Comparison of ENCODE assay signal across 20 cellular contexts in the genomic region with DNA sequence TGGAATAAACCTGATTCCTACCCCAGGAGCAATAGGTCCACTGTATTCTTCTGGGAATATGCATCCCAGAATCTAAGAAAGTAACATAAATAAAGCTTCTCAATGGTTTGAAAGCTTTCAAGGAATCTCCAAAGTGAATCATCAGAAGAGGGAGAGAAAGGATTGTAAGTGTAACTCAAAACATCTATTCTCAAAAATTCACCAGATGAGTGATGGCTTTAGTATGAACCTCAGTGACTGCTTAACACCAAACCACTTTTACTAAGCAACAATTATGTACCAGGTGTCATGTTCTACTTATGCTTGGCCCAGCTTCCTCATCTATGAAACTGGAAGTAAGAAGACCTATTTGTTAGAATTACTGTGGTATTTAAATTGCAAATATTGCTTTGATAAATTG. TPM values are rescaled to one million over a fixed set of nuclear protein-coding genes. Genes with fewer than 3 reads are reported as not detected.
DNase-seq lines count a peak whose midpoint lies in the region; ATAC-seq and TF ChIP-seq lines count a peak whose summit lies in the region.
"Had no signal": no experiment of that assay in that cellular context is flagged by ENCODE, and none has a peak within 500 bp of the region (broad histone marks: within the 10 kb centered on the region; RNA-seq: fewer than 3 reads in every experiment).

No MANE protein-coding gene starts in this region.

- H2BK15ac ChIP-seq in IMR-90 (ENCODE audit: low read depth, low read length) = no peak overlapping the region

- no peak for TF ChIP-seq CTCF in mammary epithelial cell (conservative IDR thresholded peaks at IDR 0.05 in 1 of 2, IDR thresholded peaks at IDR 0.05 in 1 of 2; ENCODE audit: extremely low read depth in 1 of 2, insufficient read depth in 1 of 2, low read depth in 1 of 2, low read length in 2 of 2)
- TF ChIP-seq CTCF in breast epithelium (IDR thresholded peaks at IDR 0.05) = no peak
- TF ChIP-seq CTCF in IMR-90 (conservative IDR thresholded peaks at IDR 0.05; ENCODE audit: low read depth, low read length) = no peak
- TF ChIP-seq CTCF in osteoblast (IDR thresholded peaks at IDR 0.05; ENCODE audit: extremely low read depth, low read depth, low read length) = no peak
- TF ChIP-seq CTCF in BE2C (IDR thresholded peaks at IDR 0.05; ENCODE audit: low read depth, low read length) = no peak

- H2BK120ac ChIP-seq in IMR-90 (ENCODE audit: low read depth, low read length) = no peak overlapping the region

- H4K5ac ChIP-seq in IMR-90 (ENCODE audit: low read depth, low read length) = no peak overlapping the region

- no peaks in the 10 kb centered on the region for H3K4me1 Mint-ChIP-seq in activated CD4-positive, alpha-beta T cell treated with anti-CD3 and anti-CD28 coated beads, Interleukin-2, amount 10 ng/mL, durations not matched to agents 7 days and 5 days

- no TSS peak for BruUV-seq in mammary epithelial cell (replicated peaks; lab: Mats Ljungman, UMichigan)
- no TSS peak for BruUV-seq in IMR-90 (replicated peaks; lab: Mats Ljungman, UMichigan)

- dilution Hi-C loops in mammary epithelial cell (cut with HindIII; ENCODE audit: low sequenced_read_pairs) = no loop called here
- dilution Hi-C loops in IMR-90 (cut with HindIII; ENCODE audit: low sequenced_read_pairs, unreplicated experiment) = no loop called here

- no peak overlapping the region for H3K18ac ChIP-seq in IMR-90 (ENCODE audit: low read depth, low read length)

- intact Hi-C loops in mammary epithelial cell (cut with micrococcal nuclease) (loop anchor here (2.0 kb wide), 1 partner anchor 377 kb away; no protein-coding TSS in a partner anchor), breast epithelium (cut with DNase I; ENCODE audit: low total_unique reads) (no loop called here), IMR-90 (cut with micrococcal nuclease) (no loop called here)

- no peaks in the 10 kb centered on the region for H3K9me1 ChIP-seq in IMR-90 (ENCODE audit: insufficient read depth, low read length)

- in situ Hi-C loops in mammary epithelial cell (cut with MboI; ENCODE audit: low sequenced_read_pairs in 2 of 2) = no loop called here
- in situ Hi-C loops in IMR-90 (cut with MboI; ENCODE audit: low sequenced_read_pairs) = no loop called here

- ATAC-seq in IMR-90 (ENCODE audit: low read depth) (no peak; the same call in 1 of the 2 replicates), HG03045 (IDR thresholded peaks at IDR 0.05; ENCODE audit: unreplicated experiment) (no peak)
- ATAC-seq: GM12878, GM23338 had no signal

- no peak for TF ChIP-seq RAD21 in IMR-90 (IDR thresholded peaks at IDR 0.05; ENCODE audit: low read length)

- no peak overlapping the region for H2BK20ac ChIP-seq in IMR-90 (ENCODE audit: low read depth, low read length)

- H3K79me2 ChIP-seq in mammary epithelial cell (ENCODE audit: insufficient read depth, low read length) (peaks cover 90% of the 10 kb centered on the region), osteoblast (ENCODE audit: insufficient read depth, low read length) (no peaks in the 10 kb centered on the region)

- no peaks in the 10 kb centered on the region for H3K79me1 ChIP-seq in IMR-90 (ENCODE audit: low read depth in 1 of 2, low read length in 2 of 2)

- no peak overlapping the region for H3K4me2 ChIP-seq in mammary epithelial cell (ENCODE audit: insufficient read depth, low read depth, low read length)
- H3K4me2 ChIP-seq in IMR-90 (ENCODE audit: low read depth, low read length) = no peak overlapping the region
- H3K4me2 ChIP-seq in osteoblast (ENCODE audit: insufficient read depth, low read length) = no peak overlapping the region
- H3K4me2 ChIP-seq: GM23338 had no signal

- H3K4me3 ChIP-seq in mammary epithelial cell (replicated peaks in 1 of 3; ENCODE audit: insufficient read depth in 1 of 3, low read depth in 2 of 3, low read length in 3 of 3) (no peak overlapping the region), breast epithelium (no peak overlapping the region), IMR-90 (ENCODE audit: insufficient read depth, low read depth, low read length) (no peak overlapping the region), osteoblast (ENCODE audit: insufficient read depth, low read length) (no peak overlapping the region), BE2C (ENCODE audit: low read depth, low read length) (no peak overlapping the region)
- H3K4me3 ChIP-seq: GM12878, GM23338 had no signal

- no peak overlapping the region for H2BK5ac ChIP-seq in IMR-90 (ENCODE audit: low read depth, low read length, poor library complexity, severe bottlenecking)

- H3K27ac ChIP-seq in mammary epithelial cell (ENCODE audit: insufficient read depth, low read depth, low read length) (no peak overlapping the region), breast epithelium (no peak overlapping the region), IMR-90 (ENCODE audit: insufficient read depth, low read length) (no peak overlapping the region), osteoblast (ENCODE audit: low read depth, low read length) (no peak overlapping the region)
- H3K27ac ChIP-seq: 22Rv1 had no signal

- no peak overlapping the region for H4K8ac ChIP-seq in IMR-90 (ENCODE audit: low read depth in 2 of 2, low read length in 2 of 2)

- CTCF ChIA-PET in mammary epithelial cell (lab: Charles Lee; ENCODE audit: low non-redundant PET) = no interaction called here
- CTCF ChIA-PET in IMR-90 (lab: Yijun Ruan, JAX) = interaction anchor here (0.8 kb wide), 1 partner anchor 8 kb away, joined by 3 read pairs; a partner anchor contains a TSS
- CTCF ChIA-PET in activated CD4-positive, alpha-beta T cell treated with anti-CD3 and anti-CD28 coated beads, Interleukin-2, amount 10 ng/mL, durations not matched to agents 7 days and 5 days (lab: Charles Lee) = interaction anchor here (2.7 kb wide), 1 partner anchor 9 kb away, joined by 11 read pairs; no protein-coding TSS in a partner anchor

- H3K14ac ChIP-seq in IMR-90 (replicated peaks; ENCODE audit: low read depth, low read length) = no peak overlapping the region

- H3K4me1 ChIP-seq in mammary epithelial cell (ENCODE audit: insufficient read depth, low read length) = peaks cover 30% of the 10 kb centered on the region
- peaks cover 0 to 3% of the 10 kb centered on the region in 2 donors for H3K4me1 ChIP-seq in breast epithelium
- no peaks in the 10 kb centered on the region for H3K4me1 ChIP-seq in IMR-90 (ENCODE audit: control insufficient read depth, insufficient read depth, low read length)
- H3K4me1 ChIP-seq in osteoblast (ENCODE audit: insufficient read depth, low read length) = no peaks in the 10 kb centered on the region
- no peaks in the 10 kb centered on the region for H3K4me1 ChIP-seq in BE2C

- H3K56ac ChIP-seq in IMR-90 (ENCODE audit: extremely low read depth, insufficient read depth, low read length) = no peak overlapping the region

- H3K36me3 ChIP-seq in mammary epithelial cell (ENCODE audit: insufficient read depth, low read length) = peaks cover 8% of the 10 kb centered on the region
- no peaks in the 10 kb centered on the region for H3K36me3 ChIP-seq in breast epithelium
- no peaks in the 10 kb centered on the region for H3K36me3 ChIP-seq in IMR-90 (ENCODE audit: control insufficient read depth, insufficient read depth, low read length)
- H3K36me3 ChIP-seq in osteoblast (ENCODE audit: insufficient read depth, low read length) = no peaks in the 10 kb centered on the region
- no peaks in the 10 kb centered on the region for H3K36me3 ChIP-seq in BE2C

- peaks cover 3% of the 10 kb centered on the region for H3K27me3 Mint-ChIP-seq in activated CD4-positive, alpha-beta T cell treated with anti-CD3 and anti-CD28 coated beads, Interleukin-2, amount 10 ng/mL, durations not matched to agents 7 days and 5 days
- H3K27me3 Mint-ChIP-seq: CD4-positive, alpha-beta memory T cell had no signal

- H3K9me3 ChIP-seq in mammary epithelial cell (replicated peaks; ENCODE audit: insufficient read depth, low read length) = no peaks in the 10 kb centered on the region
- H3K9me3 ChIP-seq in breast epithelium = no peaks in the 10 kb centered on the region
- no peaks in the 10 kb centered on the region for H3K9me3 ChIP-seq in IMR-90 (ENCODE audit: control insufficient read depth, insufficient read depth, low read length)
- H3K9me3 ChIP-seq in osteoblast (ENCODE audit: low read depth, low read length) = no peaks in the 10 kb centered on the region
- no peaks in the 10 kb centered on the region for H3K9me3 ChIP-seq in BE2C

- no peak overlapping the region for H2AK9ac ChIP-seq in IMR-90 (replicated peaks; ENCODE audit: low read depth, low read length, poor library complexity)

- no peaks in the 10 kb centered on the region for H3K36me3 Mint-ChIP-seq in activated CD4-positive, alpha-beta T cell treated with anti-CD3 and anti-CD28 coated beads, Interleukin-2, amount 10 ng/mL, durations not matched to agents 7 days and 5 days (ENCODE audit: low read depth)
- H3K36me3 Mint-ChIP-seq: CD4-positive, alpha-beta memory T cell had no signal

- H4K20me1 ChIP-seq in mammary epithelial cell (ENCODE audit: insufficient read depth, low read length) = no peaks in the 10 kb centered on the region
- H4K20me1 ChIP-seq in IMR-90 (ENCODE audit: insufficient read depth, low read length) = no peaks in the 10 kb centered on the region
- no peaks in the 10 kb centered on the region for H4K20me1 ChIP-seq in osteoblast (ENCODE audit: insufficient read depth, low read length)

- H3K4ac ChIP-seq in IMR-90 (ENCODE audit: low read depth, low read length) = no peak overlapping the region

- no peak overlapping the region for H4K91ac ChIP-seq in IMR-90 (ENCODE audit: insufficient read depth, low read depth, low read length)

- H2AFZ ChIP-seq in mammary epithelial cell (ENCODE audit: low read depth, low read length) (no peak overlapping the region), IMR-90 (replicated peaks; ENCODE audit: low read length, poor library complexity) (no peak overlapping the region), osteoblast (ENCODE audit: low read length) (no peak overlapping the region)
- H2AFZ ChIP-seq: GM23338 had no signal

- no peaks in the 10 kb centered on the region for H3K9me3 Mint-ChIP-seq in activated CD4-positive, alpha-beta T cell treated with anti-CD3 and anti-CD28 coated beads, Interleukin-2, amount 10 ng/mL, durations not matched to agents 7 days and 5 days
- H3K9me3 Mint-ChIP-seq: CD4-positive, alpha-beta memory T cell; GM23338 had no signal

- H3K27me3 ChIP-seq in mammary epithelial cell (ENCODE audit: insufficient read depth, low read length) (no peaks in the 10 kb centered on the region), breast epithelium (no peaks in the 10 kb centered on the region), IMR-90 (ENCODE audit: control insufficient read depth, insufficient read depth, low read length) (no peaks in the 10 kb centered on the region), osteoblast (ENCODE audit: insufficient read depth, low read length) (no peaks in the 10 kb centered on the region), BE2C (no peaks in the 10 kb centered on the region)

- H3K4me3 Mint-ChIP-seq in activated CD4-positive, alpha-beta T cell treated with anti-CD3 and anti-CD28 coated beads, Interleukin-2, amount 10 ng/mL, durations not matched to agents 7 days and 5 days = no peak overlapping the region
- H3K4me3 Mint-ChIP-seq: CD4-positive, alpha-beta memory T cell; GM23338 had no signal

- DNase-seq in mammary epithelial cell (peak; percentile 53), breast epithelium (ENCODE audit: low spot score in 2 of 2) (no peak), IMR-90 (peak; percentile 39), fibroblast of peridontal ligament (ENCODE audit: extremely low read depth) (peak; percentile 60), osteoblast (ENCODE audit: insufficient read length, low spot score, missing footprints) (peak; percentile 68), BE2C (no peak)
- no peak for DNase-seq in activated CD4-positive, alpha-beta T cell treated with anti-CD3 and anti-CD28 coated beads, Interleukin-2, amount 10 ng/mL, durations not matched to agents 7 days and 5 days
- DNase-seq: AML-193; C1 segment of cervical spinal cord; Calu3; CD4-positive, alpha-beta memory T cell; COR-L47; DMS53; DMS79 treated with DMSO at 0.1 percent for 48 hours; GDM1; HCEC 1CT had no signal

- no peak overlapping the region for H3K9ac ChIP-seq in mammary epithelial cell (ENCODE audit: insufficient read depth, low read length)
- H3K9ac ChIP-seq in IMR-90 (ENCODE audit: low read depth, low read length) = no peak overlapping the region

- no peak overlapping the region for H3K27ac Mint-ChIP-seq in activated CD4-positive, alpha-beta T cell treated with anti-CD3 and anti-CD28 coated beads, Interleukin-2, amount 10 ng/mL, durations not matched to agents 7 days and 5 days
- H3K27ac Mint-ChIP-seq: CD4-positive, alpha-beta memory T cell; GM23338 had no signal

- H2AK5ac ChIP-seq in IMR-90 (ENCODE audit: low read depth, low read length) = no peak overlapping the region

- TF ChIP-seq POLR2A in breast epithelium (IDR thresholded peaks at IDR 0.05) (no peak), IMR-90 (IDR thresholded peaks at IDR 0.05; ENCODE audit: low read depth, low read length) (no peak)

- POLR2A ChIA-PET in IMR-90 (lab: Charles Lee; ENCODE audit: unreplicated experiment) = no interaction called here
- POLR2A ChIA-PET in activated CD4-positive, alpha-beta T cell treated with anti-CD3 and anti-CD28 coated beads, Interleukin-2, amount 10 ng/mL, durations not matched to agents 7 days and 5 days (lab: Charles Lee) = no interaction called here

- no peak overlapping the region for H3K23ac ChIP-seq in IMR-90 (ENCODE audit: low read depth, low read length)

RNA-seq across cellular contexts. Expression of a gene that starts 7.4 kb away (rescaled TPM):
- total RNA-seq in mammary epithelial cell = 10 to 100 TPM; 55.8 to 87.7 TPM
- polyA plus RNA-seq in mammary epithelial cell = 74.9 TPM
- polyA minus RNA-seq in mammary epithelial cell = 53.4 TPM
- 10 to 100 TPM in 1 of 3 donors, 1 to 10 TPM in 2; 1.6 to 14.8 (median 5.2) TPM for total RNA-seq in breast epithelium
- 6.4 and 6.5 TPM in 2 replicates for total RNA-seq in IMR-90 (2012; rRNA removed)
- 4.1 and 5.0 TPM in 2 replicates for polyA plus RNA-seq in IMR-90 (2012; rRNA removed)
- polyA plus RNA-seq in IMR-90 (2012; cell fraction: cytosol; rRNA removed) = 1.9 and 2.0 TPM in 2 replicates
- 0.77 and 1.9 TPM in 2 replicates for polyA plus RNA-seq in IMR-90 (2012; cell fraction: nucleus; rRNA removed; ENCODE audit: low replicate concordance)
- total RNA-seq in osteoblast = 0.59 and 1.1 TPM in 2 replicates
- total RNA-seq in activated CD4-positive, alpha-beta T cell treated with anti-CD3 and anti-CD28 coated beads, Interleukin-2, amount 10 ng/mL, durations not matched to agents 7 days and 5 days = 1 to 10 TPM; 1.6 to 1.9 TPM
- polyA plus RNA-seq in BE2C (2012; ENCODE audit: insufficient read depth, insufficient read length, low read depth) = not detected

Comparison
In these comparisons a context has a peak if more than half of its experiments do, and no peak if none do; other contexts are left out.
1. DNase-seq: peak in mammary epithelial cell (single experiment), IMR-90 (single experiment), fibroblast of peridontal ligament (single experiment) and osteoblast (single experiment); none in breast epithelium (0 of 2), activated CD4-positive, alpha-beta T cell treated with anti-CD3 and anti-CD28 coated beads, Interleukin-2, amount 10 ng/mL, durations not matched to agents 7 days and 5 days (single experiment) and BE2C (single experiment).